Comparison of ENCODE assay signal across 18 cellular contexts in the genomic region with DNA sequence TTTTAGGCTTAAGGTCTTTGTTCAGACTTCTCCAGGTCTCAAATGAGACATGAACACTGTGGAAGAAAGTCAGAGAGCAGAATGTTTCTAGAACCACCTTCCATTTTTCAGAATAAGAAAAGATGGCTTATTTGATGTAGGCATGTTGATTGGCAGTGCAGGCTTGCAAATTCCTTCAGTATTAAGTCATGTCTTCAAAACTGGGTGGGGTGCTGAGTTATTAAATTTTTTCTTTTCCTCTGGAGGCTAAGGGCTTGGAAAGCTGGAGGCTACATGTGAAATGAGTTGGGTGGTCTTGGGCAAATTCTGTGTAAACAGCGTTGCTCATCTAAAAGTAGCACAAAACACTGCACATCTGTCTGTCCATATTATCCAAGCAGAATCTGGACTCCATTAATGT.
DNase-seq lines count a peak whose midpoint lies in the region; ATAC-seq and TF ChIP-seq lines count a peak whose summit lies in the region.
"Had no signal": no experiment of that assay in that cellular context is flagged by ENCODE, and none has a peak within 500 bp of the region (broad histone marks: within the 10 kb centered on the region; RNA-seq: fewer than 3 reads in every experiment).

No MANE protein-coding gene starts in this region.

- DNase-seq in HCT116 (ENCODE audit: low read depth, low spot score) (no peak), fibroblast of pulmonary artery (ENCODE audit: low read depth) (peak; percentile 38), NCI-H524 (lab: John Stamatoyannopoulos, UW) (no peak), C1 segment of cervical spinal cord (lab: John Stamatoyannopoulos, UW) (no peak)
- no peak for DNase-seq in activated CD8-positive, alpha-beta T cell treated with anti-CD3 and anti-CD28 coated beads for 36 hours
- no peak for DNase-seq in activated effector memory CD4-positive, alpha-beta T cell treated with Interleukin-2 at 50 U/mL for 16 hours
- DNase-seq: activated naive CD4-positive, alpha-beta T cell treated with anti-CD3 and anti-CD28 coated beads, Interleukin-2, amount 50 U/mL, for 16 hours; endodermal cell; H9; midbrain; NCI-H2107; NCI-H82; occipital lobe; RPMI8226; stimulated activated naive CD4-positive, alpha-beta T cell had no signal

- peaks cover 17% of the 10 kb centered on the region for H3K36me3 Mint-ChIP-seq in activated CD8-positive, alpha-beta T cell treated with anti-CD3 and anti-CD28 coated beads for 36 hours (ENCODE audit: low read depth)

- TF ChIP-seq CTCF in HCT116 (IDR thresholded peaks at IDR 0.05 in 2 of 3, conservative IDR thresholded peaks at IDR 0.05 in 1 of 3; ENCODE audit: borderline replicate concordance in 1 of 3, insufficient read depth in 1 of 3, low read depth in 2 of 3, low read length in 2 of 3) (no peak), fibroblast of pulmonary artery (IDR thresholded peaks at IDR 0.05; ENCODE audit: low read length, missing control alignments) (no peak)
- TF ChIP-seq CTCF in activated CD8-positive, alpha-beta T cell treated with anti-CD3 and anti-CD28 coated beads for 36 hours (IDR thresholded peaks at IDR 0.05), result no peak

- no peak for TF ChIP-seq POLR2A in HCT116 (IDR thresholded peaks at IDR 0.05; ENCODE audit: borderline replicate concordance, extremely low read depth, insufficient read depth, insufficient read length)

- no peaks in the 10 kb centered on the region for H3K79me2 ChIP-seq in HCT116 (ENCODE audit: insufficient read depth, low read length)

- H3K4me1 Mint-ChIP-seq in activated CD8-positive, alpha-beta T cell treated with anti-CD3 and anti-CD28 coated beads for 36 hours (ENCODE audit: low read depth), result peaks cover 56% of the 10 kb centered on the region

- no peaks in the 10 kb centered on the region for H3K27me3 ChIP-seq in HCT116 (ENCODE audit: insufficient read depth, low read length)
- H3K27me3 ChIP-seq in skeletal muscle satellite cell (ENCODE audit: control insufficient read depth, insufficient read depth, low read length), result no peaks in the 10 kb centered on the region

- H3K36me3 ChIP-seq in HCT116 (ENCODE audit: control insufficient read depth in 1 of 2, insufficient read depth in 2 of 2, low read length in 2 of 2) (no peaks in the 10 kb centered on the region), skeletal muscle satellite cell (ENCODE audit: insufficient read depth, low read length) (no peaks in the 10 kb centered on the region)

- no peak for TF ChIP-seq RAD21 in HCT116 (IDR thresholded peaks at IDR 0.05; ENCODE audit: low read depth)

- H4K20me1 ChIP-seq in HCT116 (ENCODE audit: insufficient read depth), result no peaks in the 10 kb centered on the region

- H3K27me3 Mint-ChIP-seq in activated CD8-positive, alpha-beta T cell treated with anti-CD3 and anti-CD28 coated beads for 36 hours, result no peaks in the 10 kb centered on the region

- peak overlapping the region; percentile 60 for H3K4me2 ChIP-seq in HCT116 (ENCODE audit: low read length)
- H3K4me2 ChIP-seq in skeletal muscle satellite cell (ENCODE audit: low read length), result peak overlapping the region; percentile 40

- ATAC-seq in HCT116, result peak; percentile 37; the same call in 1 of the 2 replicates
- no peak for ATAC-seq in activated CD8-positive, alpha-beta T cell treated with anti-CD3 and anti-CD28 coated beads for 36 hours
- ATAC-seq in GM18858 (IDR thresholded peaks at IDR 0.05; ENCODE audit: unreplicated experiment), result no peak

- H3K27ac Mint-ChIP-seq in activated CD8-positive, alpha-beta T cell treated with anti-CD3 and anti-CD28 coated beads for 36 hours, result peak overlapping the region; percentile 17
- H3K27ac Mint-ChIP-seq: endodermal cell; H9; T-helper 1 cell treated with Interleukin-12 subunit alpha and Interleukin-12 subunit beta and Interleukin-4 antibody, amounts not matched to agents 30 μg/mL and 1 μg/mL, for 36 hours had no signal

- intact Hi-C loops in HCT116 (cut with micrococcal nuclease), result loop anchor here (10.0 kb wide), 1 partner anchor 195 kb away; no protein-coding TSS in a partner anchor
- intact Hi-C loops in activated CD8-positive, alpha-beta T cell treated with anti-CD3 and anti-CD28 coated beads for 36 hours (cut with micrococcal nuclease), result loop anchor here (5.0 kb wide), 2 partner anchors 33 to 128 kb away; partner anchors contain the start of genes ENKUR and THNSL1

- peaks cover 39 to 58% of the 10 kb centered on the region in 2 experiments for H3K4me1 ChIP-seq in HCT116 (ENCODE audit: control insufficient read depth in 1 of 2, insufficient read depth in 2 of 2, low read length in 2 of 2)
- peaks cover 47% of the 10 kb centered on the region for H3K4me1 ChIP-seq in skeletal muscle satellite cell (ENCODE audit: control insufficient read depth, insufficient read depth, low read length)

- CTCF ChIA-PET in HCT116 (lab: Charles Lee), result no interaction called here
- CTCF ChIA-PET in activated CD8-positive, alpha-beta T cell treated with anti-CD3 and anti-CD28 coated beads for 36 hours (lab: Charles Lee), result interaction anchor here (1.3 kb wide), 1 partner anchor 267 kb away, joined by 3 read pairs; no protein-coding TSS in a partner anchor

- no peak overlapping the region for H3K27ac ChIP-seq in HCT116 (ENCODE audit: low read depth, low read length)

- H3K4me3 Mint-ChIP-seq in activated CD8-positive, alpha-beta T cell treated with anti-CD3 and anti-CD28 coated beads for 36 hours, result no peak overlapping the region
- H3K4me3 Mint-ChIP-seq: endodermal cell; H9; T-helper 1 cell treated with Interleukin-12 subunit alpha and Interleukin-12 subunit beta and Interleukin-4 antibody, amounts not matched to agents 30 μg/mL and 1 μg/mL, for 36 hours had no signal

- H3K9me3 ChIP-seq in HCT116 (ENCODE audit: control insufficient read depth in 1 of 2, insufficient read depth in 1 of 2, low read depth in 1 of 2, low read length in 2 of 2) (no peaks in the 10 kb centered on the region), skeletal muscle satellite cell (replicated peaks; ENCODE audit: low read length) (no peaks in the 10 kb centered on the region)

- H3K4me3 ChIP-seq in HCT116 (replicated peaks in 1 of 2; ENCODE audit: low read depth in 1 of 2, low read length in 2 of 2), result no peak overlapping the region
- no peak overlapping the region for H3K4me3 ChIP-seq in fibroblast of pulmonary artery (replicated peaks; ENCODE audit: low read depth, low read length)
- peak overlapping the region; percentile 18 for H3K4me3 ChIP-seq in skeletal muscle satellite cell (ENCODE audit: low read length)

- H2AFZ ChIP-seq in HCT116 (ENCODE audit: low read depth, low read length, poor library complexity, severe bottlenecking), result peak overlapping the region; percentile 72

- H3K9ac ChIP-seq in HCT116 (ENCODE audit: low read length), result no peak overlapping the region
- peak overlapping the region; percentile 24 for H3K9ac ChIP-seq in skeletal muscle satellite cell (ENCODE audit: low read depth, low read length)

- POLR2A ChIA-PET in HCT116 (lab: Charles Lee), result no interaction called here
- POLR2A ChIA-PET in activated CD8-positive, alpha-beta T cell treated with anti-CD3 and anti-CD28 coated beads for 36 hours (lab: Charles Lee), result no interaction called here

- RAD21 ChIA-PET in HCT116 (lab: Charles Lee; ENCODE audit: low non-redundant PET in 1 of 2, low total read pairs in 2 of 2, uncharacterized antibody in 2 of 2, unreplicated experiment in 2 of 2), result no interaction called here

- H3K9me2 ChIP-seq in HCT116 (ENCODE audit: insufficient read depth), result no peaks in the 10 kb centered on the region

- peaks cover 2% of the 10 kb centered on the region for H3K9me3 Mint-ChIP-seq in activated CD8-positive, alpha-beta T cell treated with anti-CD3 and anti-CD28 coated beads for 36 hours
- H3K9me3 Mint-ChIP-seq: endodermal cell, H9 had no signal

- BruUV-seq in HCT116 (replicated peaks; lab: Mats Ljungman, UMichigan), result no TSS peak

TF ChIP-seq in HCT116, 20 proteins besides CTCF, POLR2A, EP300 and RAD21 (continues in another document):
- no peak for TF ChIP-seq SIN3A (IDR thresholded peaks at IDR 0.05; ENCODE audit: low read depth)
- TF ChIP-seq EZH2 (IDR thresholded peaks at IDR 0.05), result no peak
- TF ChIP-seq SP1 (IDR thresholded peaks at IDR 0.05; ENCODE audit: low read depth), result no peak
- TF ChIP-seq, protein P1, sequence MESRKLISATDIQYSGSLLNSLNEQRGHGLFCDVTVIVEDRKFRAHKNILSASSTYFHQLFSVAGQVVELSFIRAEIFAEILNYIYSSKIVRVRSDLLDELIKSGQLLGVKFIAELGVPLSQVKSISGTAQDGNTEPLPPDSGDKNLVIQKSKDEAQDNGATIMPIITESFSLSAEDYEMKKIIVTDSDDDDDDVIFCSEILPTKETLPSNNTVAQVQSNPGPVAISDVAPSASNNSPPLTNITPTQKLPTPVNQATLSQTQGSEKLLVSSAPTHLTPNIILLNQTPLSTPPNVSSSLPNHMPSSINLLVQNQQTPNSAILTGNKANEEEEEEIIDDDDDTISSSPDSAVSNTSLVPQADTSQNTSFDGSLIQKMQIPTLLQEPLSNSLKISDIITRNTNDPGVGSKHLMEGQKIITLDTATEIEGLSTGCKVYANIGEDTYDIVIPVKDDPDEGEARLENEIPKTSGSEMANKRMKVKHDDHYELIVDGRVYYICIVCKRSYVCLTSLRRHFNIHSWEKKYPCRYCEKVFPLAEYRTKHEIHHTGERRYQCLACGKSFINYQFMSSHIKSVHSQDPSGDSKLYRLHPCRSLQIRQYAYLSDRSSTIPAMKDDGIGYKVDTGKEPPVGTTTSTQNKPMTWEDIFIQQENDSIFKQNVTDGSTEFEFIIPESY (IDR thresholded peaks at IDR 0.05; ENCODE audit: extremely low read depth, insufficient replicate concordance, low read length), result no peak
- TF ChIP-seq POLR2AphosphoS5 (IDR thresholded peaks at IDR 0.05; ENCODE audit: low read depth, low read length), result no peak
- no peak for TF ChIP-seq ZFX (IDR thresholded peaks at IDR 0.05)
- TF ChIP-seq FOSL1 (IDR thresholded peaks at IDR 0.05; ENCODE audit: low read depth), result peak; percentile 41; the same call in 1 of the 2 replicates
- TF ChIP-seq TCF7L2 (IDR thresholded peaks at IDR 0.05; ENCODE audit: borderline replicate concordance, extremely low read depth, insufficient read depth, insufficient read length), result no peak
- TF ChIP-seq CBX3 (IDR thresholded peaks at IDR 0.05; ENCODE audit: low read depth), result no peak
